19 cellular contexts compared by ENCODE assay signal in the genomic region with DNA sequence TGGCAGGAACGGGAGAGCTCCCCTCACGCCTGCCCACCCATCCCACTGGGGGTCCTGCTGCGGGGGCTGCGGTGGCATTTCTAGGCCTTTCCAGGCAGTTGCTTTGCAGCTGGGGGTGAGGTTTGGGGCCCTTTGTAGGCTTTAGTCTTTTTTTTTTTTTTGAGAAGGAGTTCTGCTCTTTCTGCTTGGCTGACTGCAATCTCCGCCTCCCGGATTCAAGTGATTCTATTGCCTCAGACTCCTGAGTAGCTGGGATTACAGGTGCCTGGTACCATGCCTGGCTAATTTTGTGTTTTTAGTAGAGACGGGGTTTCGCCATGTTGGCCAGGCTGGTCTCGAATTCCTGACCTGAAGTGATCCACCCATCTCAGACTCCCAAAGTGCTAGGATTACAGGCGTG. TPM values are rescaled to one million over a fixed set of nuclear protein-coding genes. Genes with fewer than 3 reads are reported as not detected.
DNase-seq lines count a peak whose midpoint lies in the region; ATAC-seq and TF ChIP-seq lines count a peak whose summit lies in the region.
"Had no signal": no experiment of that assay in that cellular context is flagged by ENCODE, and none has a peak within 500 bp of the region (broad histone marks: within the 10 kb centered on the region; RNA-seq: fewer than 3 reads in every experiment).

No MANE protein-coding gene starts in this region.

- peak overlapping the region; percentile 83 for H3K27ac Mint-ChIP-seq in neural progenitor cell
- no peak overlapping the region for H3K27ac Mint-ChIP-seq in activated naive CD4-positive, alpha-beta T cell treated with anti-CD3 and anti-CD28 coated beads, Interleukin-2, amount 50 U/mL, for 72 hours
- H3K27ac Mint-ChIP-seq: T-helper 17 cell had no signal

- ATAC-seq in activated naive CD4-positive, alpha-beta T cell treated with anti-CD3 and anti-CD28 coated beads, Interleukin-2, amount 50 U/mL, for 72 hours, result no peak
- no peak for ATAC-seq in GM21825 (IDR thresholded peaks at IDR 0.05; ENCODE audit: unreplicated experiment)
- ATAC-seq: HepG2, T-helper 17 cell had no signal

- peaks cover 11% of the 10 kb centered on the region for H3F3A ChIP-seq in neural progenitor cell (ENCODE audit: low read depth)

- no peak overlapping the region for H2AFZ ChIP-seq in neural progenitor cell (replicated peaks)

- peaks cover 2% of the 10 kb centered on the region for H3K27me3 Mint-ChIP-seq in neural progenitor cell (ENCODE audit: insufficient read depth, low read depth)
- H3K27me3 Mint-ChIP-seq: T-helper 17 cell had no signal

- no peaks in the 10 kb centered on the region for H4K20me1 ChIP-seq in neural progenitor cell (ENCODE audit: low read depth)

- H3K4me2 ChIP-seq in neural progenitor cell, result peak overlapping the region; percentile 49
- H3K4me2 ChIP-seq: KMS-11 had no signal

- no peak overlapping the region for H3K27ac ChIP-seq in SK-N-MC
- peak overlapping the region; percentile 81 for H3K27ac ChIP-seq in neural progenitor cell
- H3K27ac ChIP-seq in brain microvascular endothelial cell, result no peak overlapping the region
- H3K27ac ChIP-seq: C4-2B, KMS-11 had no signal

- no peak for TF ChIP-seq RAD21 in Ishikawa (IDR thresholded peaks at IDR 0.05; ENCODE audit: low read depth)

- peak overlapping the region; percentile 20 for H3K9ac ChIP-seq in SK-N-MC (ENCODE audit: insufficient read length)
- no peak overlapping the region for H3K9ac ChIP-seq in neural progenitor cell
- H3K9ac ChIP-seq: KMS-11 had no signal

- H3K27me3 ChIP-seq in neural progenitor cell (no peaks in the 10 kb centered on the region), brain microvascular endothelial cell (replicated peaks) (no peaks in the 10 kb centered on the region)

- no peak for TF ChIP-seq CTCF in neural progenitor cell (IDR thresholded peaks at IDR 0.05)
- no peak for TF ChIP-seq CTCF in brain microvascular endothelial cell (IDR thresholded peaks at IDR 0.05; ENCODE audit: low read depth, low read length, missing control alignments)

- in situ Hi-C loops in ACHN (cut with HindIII; ENCODE audit: low pct_ligation_motif_present, low pct_unique_long_range_greater_than_20kb, low sequenced_read_pairs) (no loop called here), brain microvascular endothelial cell (cut with HindIII; ENCODE audit: low pct_ligation_motif_present, low sequenced_read_pairs) (no loop called here)

- H3K4me1 ChIP-seq in neural progenitor cell, result peaks cover 7% of the 10 kb centered on the region

- DNase-seq in ACHN (peak; percentile 29), SK-N-MC (ENCODE audit: low read depth, low spot score) (no peak), neural progenitor cell (ENCODE audit: low spot score) (peak; percentile 57), brain microvascular endothelial cell (no peak), DMS153 (lab: John Stamatoyannopoulos, UW) (no peak)
- no peak for DNase-seq in activated naive CD4-positive, alpha-beta T cell treated with anti-CD3 and anti-CD28 coated beads, Interleukin-2, amount 50 U/mL, for 72 hours (ENCODE audit: low spot score in 2 of 2)
- DNase-seq: 8988T, GOT3, NCI-H1048, NCI-H1436 treated with DMSO at 0.1 percent for 48 hours, NCI-H2081 treated with DMSO at 0.1 percent for 48 hours, NCI-H446, RPMI8226, T-helper 17 cell had no signal

- no peaks in the 10 kb centered on the region for H3K36me3 Mint-ChIP-seq in neural progenitor cell
- no peaks in the 10 kb centered on the region for H3K36me3 Mint-ChIP-seq in activated naive CD4-positive, alpha-beta T cell treated with anti-CD3 and anti-CD28 coated beads, Interleukin-2, amount 50 U/mL, for 72 hours

- H3K4me3 Mint-ChIP-seq in neural progenitor cell, result no peak overlapping the region
- H3K4me3 Mint-ChIP-seq: T-helper 17 cell had no signal

- peaks cover 11% of the 10 kb centered on the region for H3K4me1 Mint-ChIP-seq in neural progenitor cell

- H3K9me3 ChIP-seq in SK-N-MC (ENCODE audit: low read depth, low read length) (no peaks in the 10 kb centered on the region), neural progenitor cell (ENCODE audit: low read depth) (no peaks in the 10 kb centered on the region)

- H3K79me2 ChIP-seq in neural progenitor cell (ENCODE audit: low read depth), result no peaks in the 10 kb centered on the region

- H3K4me3 ChIP-seq in SK-N-MC (no peak overlapping the region), neural progenitor cell (no peak overlapping the region), brain microvascular endothelial cell (ENCODE audit: low read depth, low read length) (no peak overlapping the region)

- H3K36me3 ChIP-seq in SK-N-MC (ENCODE audit: insufficient read depth, low read length), result peaks cover 3% of the 10 kb centered on the region; the same call in 1 of the 2 replicates
- no peaks in the 10 kb centered on the region for H3K36me3 ChIP-seq in neural progenitor cell
- H3K36me3 ChIP-seq in brain microvascular endothelial cell (replicated peaks), result peaks cover 53% of the 10 kb centered on the region

- TF ChIP-seq EP300 in Ishikawa (IDR thresholded peaks at IDR 0.05; ENCODE audit: borderline replicate concordance), result 0 out of 2 replicates have a peak, but pooled peaks have one; percentile 43

- H3K9me3 Mint-ChIP-seq in neural progenitor cell, result no peaks in the 10 kb centered on the region
- no peaks in the 10 kb centered on the region for H3K9me3 Mint-ChIP-seq in activated naive CD4-positive, alpha-beta T cell treated with anti-CD3 and anti-CD28 coated beads, Interleukin-2, amount 50 U/mL, for 72 hours

TF ChIP-seq in Ishikawa, 13 proteins besides CTCF, POLR2A, EP300 and RAD21:
- TF ChIP-seq EGR1 (IDR thresholded peaks at IDR 0.05), result peak; percentile 42; the same call in 1 of the 2 replicates
- 0 out of 2 replicates have a peak, but pooled peaks have one; percentile 9 for TF ChIP-seq YY1 (IDR thresholded peaks at IDR 0.05; ENCODE audit: low read depth)
- peak; percentile 46; the same call in 1 of the 2 replicates for TF ChIP-seq TCF12 (IDR thresholded peaks at IDR 0.05; ENCODE audit: low read depth)
- no peak for TF ChIP-seq FOXM1 (IDR thresholded peaks at IDR 0.05; ENCODE audit: borderline replicate concordance, low read depth)
- no peak for TF ChIP-seq TEAD4 (IDR thresholded peaks at IDR 0.05)
- TF ChIP-seq CEBPB (IDR thresholded peaks at IDR 0.05), result peak; percentile 88

RNA-seq across cellular contexts. Expression of gene TSC2, which starts 11.1 kb away (rescaled TPM):
- 55.1 and 63.4 TPM in 2 replicates for total RNA-seq in neural progenitor cell (ENCODE audit: low replicate concordance)
- 100 to 1,000 TPM in 1 of 2 donors, 10 to 100 TPM in 1; 70.5 to 121 TPM for total RNA-seq in activated naive CD4-positive, alpha-beta T cell treated with anti-CD3 and anti-CD28 coated beads, Interleukin-2, amount 50 U/mL, for 72 hours

RNA-seq across cellular contexts. Expression of gene NTHL1, which starts 11.3 kb away (rescaled TPM):
- 26.3 and 43.6 TPM in 2 replicates for total RNA-seq in neural progenitor cell (ENCODE audit: low replicate concordance)
- total RNA-seq in activated naive CD4-positive, alpha-beta T cell treated with anti-CD3 and anti-CD28 coated beads, Interleukin-2, amount 50 U/mL, for 72 hours, result 10 to 100 TPM; 21.6 to 25.3 TPM

RNA-seq across cellular contexts. Expression of gene NHERF2, which starts 32.2 kb away (rescaled TPM):
- total RNA-seq in neural progenitor cell (ENCODE audit: low replicate concordance), result 3.0 and 9.1 TPM in 2 replicates
- 1 to 10 TPM in 1 of 2 donors, under 1 TPM in 1; 0.82 to 3.7 TPM for total RNA-seq in activated naive CD4-positive, alpha-beta T cell treated with anti-CD3 and anti-CD28 coated beads, Interleukin-2, amount 50 U/mL, for 72 hours

RNA-seq across cellular contexts. Expression of gene NPW, which starts 39.3 kb away (rescaled TPM):
- total RNA-seq in neural progenitor cell (ENCODE audit: low replicate concordance), result 0.99 TPM in 1 of 2 replicates, not detected in the other
- total RNA-seq in activated naive CD4-positive, alpha-beta T cell treated with anti-CD3 and anti-CD28 coated beads, Interleukin-2, amount 50 U/mL, for 72 hours, result 1 to 10 TPM in 1 of 2 donors, under 1 TPM in 1; 0.61 to 4.6 TPM

RNA-seq across cellular contexts. Expression of gene ZNF598, which starts 49.3 kb away (rescaled TPM):
- 12.7 and 31.2 TPM in 2 replicates for total RNA-seq in neural progenitor cell (ENCODE audit: low replicate concordance)
- 10 to 100 TPM; 72.2 to 87.9 TPM for total RNA-seq in activated naive CD4-positive, alpha-beta T cell treated with anti-CD3 and anti-CD28 coated beads, Interleukin-2, amount 50 U/mL, for 72 hours

Comparison
In these comparisons a context has a peak if more than half of its experiments do, and no peak if none do; other contexts are left out.
1. DNase-seq: peak in ACHN (single experiment) and neural progenitor cell (single experiment); none in SK-N-MC (single experiment), brain microvascular endothelial cell (single experiment), activated naive CD4-positive, alpha-beta T cell treated with anti-CD3 and anti-CD28 coated beads, Interleukin-2, amount 50 U/mL, for 72 hours (0 of 2) and DMS153 (single experiment).